11 cellular contexts compared by ENCODE assay signal in genomic region chr21:44085491-44086321, GRCh38. TPM values are rescaled to one million over a fixed set of nuclear protein-coding genes. Genes with fewer than 3 reads are reported as not detected.
DNase-seq lines count a peak whose midpoint lies in the region; ATAC-seq and TF ChIP-seq lines count a peak whose summit lies in the region.
"Had no signal": no experiment of that assay in that cellular context is flagged by ENCODE, and none has a peak within 500 bp of the region (broad histone marks: within the 10 kb centered on the region; RNA-seq: fewer than 3 reads in every experiment).

No MANE protein-coding gene starts in this region.

- no peak overlapping the region for H3K4me2 ChIP-seq in MM.1S (ENCODE audit: low read depth, low read length)

- H3F3A ChIP-seq in MM.1S (ENCODE audit: insufficient read depth, low read length) = no peaks in the 10 kb centered on the region

- peaks cover 11% of the 10 kb centered on the region; the same call in 1 of the 2 replicates for H3K79me2 ChIP-seq in MM.1S (ENCODE audit: low read length)

- no peak for ATAC-seq in left lobe of liver
- ATAC-seq in HG02759 (IDR thresholded peaks at IDR 0.05; ENCODE audit: unreplicated experiment) = no peak

- H4K20me1 ChIP-seq in MM.1S (ENCODE audit: insufficient read depth, low read length) = no peaks in the 10 kb centered on the region

- H3K4me1 ChIP-seq in right atrium auricular region = peaks cover 0 to 48% of the 10 kb centered on the region in 2 donors
- H3K4me1 ChIP-seq in sigmoid colon = peaks cover 0 to 8% (median 0%) of the 10 kb centered on the region in 4 donors
- no peaks in the 10 kb centered on the region for H3K4me1 ChIP-seq in MM.1S (ENCODE audit: low read length)

- H2AFZ ChIP-seq in MM.1S (ENCODE audit: low read length) = no peak overlapping the region

- H3K9ac ChIP-seq in MM.1S (ENCODE audit: low read length) = no peak overlapping the region

- H3K4me3 ChIP-seq in right atrium auricular region (no peak overlapping the region), sigmoid colon (no peak overlapping the region), MM.1S (ENCODE audit: low read length) (no peak overlapping the region)
- H3K4me3 ChIP-seq: right lobe of liver had no signal

- WGBS in sigmoid colon, 2 donors = 80 to 83% methylated on average over 15 of the region's 15 CpGs

- H3K27me3 ChIP-seq in right atrium auricular region = no peaks in the 10 kb centered on the region
- H3K27me3 ChIP-seq in sigmoid colon = no peaks in the 10 kb centered on the region
- no peaks in the 10 kb centered on the region for H3K27me3 ChIP-seq in MM.1S (replicated peaks; ENCODE audit: insufficient read depth, low read length)
- H3K27me3 ChIP-seq: right lobe of liver had no signal

- no peaks in the 10 kb centered on the region for H3K9me3 ChIP-seq in right atrium auricular region
- no peaks in the 10 kb centered on the region for H3K9me3 ChIP-seq in sigmoid colon
- no peaks in the 10 kb centered on the region for H3K9me3 ChIP-seq in MM.1S (replicated peaks; ENCODE audit: insufficient read depth, low read length)
- H3K9me3 ChIP-seq: right lobe of liver had no signal

- TF ChIP-seq EP300 in Ishikawa (IDR thresholded peaks at IDR 0.05; ENCODE audit: borderline replicate concordance) (no peak), sigmoid colon (IDR thresholded peaks at IDR 0.05) (no peak)

- TF ChIP-seq RAD21 in Ishikawa (IDR thresholded peaks at IDR 0.05; ENCODE audit: low read depth) = no peak

- TF ChIP-seq POLR2A in sigmoid colon (IDR thresholded peaks at IDR 0.05) = no peak

- no peaks in the 10 kb centered on the region for H3K9me2 ChIP-seq in MM.1S (replicated peaks; ENCODE audit: insufficient read depth, low read length)

- intact Hi-C loops in sigmoid colon (cut with DNase I) = no loop called here

- no peak for TF ChIP-seq CTCF in right atrium auricular region (IDR thresholded peaks at IDR 0.05)
- TF ChIP-seq CTCF in sigmoid colon (IDR thresholded peaks at IDR 0.05) = no peak
- no peak for TF ChIP-seq CTCF in MM.1S (IDR thresholded peaks at IDR 0.05; ENCODE audit: low read length)

- peaks cover 77% of the 10 kb centered on the region for H3K36me3 ChIP-seq in right atrium auricular region
- H3K36me3 ChIP-seq in sigmoid colon = peaks cover 15 to 98% (median 54%) of the 10 kb centered on the region in 4 donors
- H3K36me3 ChIP-seq in MM.1S (replicated peaks; ENCODE audit: insufficient read depth, low read length) = peaks cover 18% of the 10 kb centered on the region

- peak overlapping the region; percentile 66 to 82 for H3K27ac ChIP-seq in right atrium auricular region
- H3K27ac ChIP-seq in sigmoid colon = peak overlapping the region; percentile 7 to 46 (median 38)
- H3K27ac ChIP-seq in MM.1S (ENCODE audit: low read length) = no peak overlapping the region

- DNase-seq in astrocyte of the hippocampus (ENCODE audit: low read depth, low spot score) (peak; percentile 26), right atrium auricular region (ENCODE audit: low spot score) (no peak), sigmoid colon (no peak), left lobe of liver (ENCODE audit: low spot score) (no peak), MM.1S (no peak)
- no peak for DNase-seq in stimulated activated CD4-positive, alpha-beta T cell treated with anti-CD3 and anti-CD28 coated beads, Interleukin-4, amount 100 ng/mL, for 4 hours
- DNase-seq: GF-D8, right lobe of liver, SHP77 had no signal

TF ChIP-seq in Ishikawa, 13 proteins besides CTCF, POLR2A, EP300 and RAD21:
- TF ChIP-seq USF1 (IDR thresholded peaks at IDR 0.05) = no peak
- TF ChIP-seq CREB1 (IDR thresholded peaks at IDR 0.05; ENCODE audit: low read depth) = no peak
- peak; percentile 68; the same call in 1 of the 2 replicates for TF ChIP-seq CEBPB (IDR thresholded peaks at IDR 0.05)

RNA-seq across cellular contexts. Expression of gene PWP2, which starts 21.5 kb away (rescaled TPM):
- total RNA-seq in right atrium auricular region (10 to 100 TPM in 1 of 2 donors, 1 to 10 TPM in 1; 3.1 to 10.4 TPM), sigmoid colon (1 to 10 TPM; 1.4 to 8.6 (median 6.1) TPM), left lobe of liver (4.8 TPM)
- 10 to 100 TPM in 1 of 3 donors, 1 to 10 TPM in 2; 1.4 to 10.8 (median 1.8) TPM for polyA plus RNA-seq in sigmoid colon

RNA-seq across cellular contexts. Expression of gene GATD3, which starts 47.8 kb away (rescaled TPM):
- total RNA-seq in right atrium auricular region (10 to 100 TPM; 10.5 TPM), sigmoid colon (10 to 100 TPM in 3 of 4 donors, 1 to 10 TPM in 1; 6.5 to 34.6 (median 10.9) TPM), left lobe of liver (41.2 TPM)
- 10 to 100 TPM; 12.5 to 68.2 (median 12.6) TPM for polyA plus RNA-seq in sigmoid colon
